ENCODE assay signal across 20 cellular contexts in genomic region chr7:39921505-39922250, GRCh38. TPM values are rescaled to one million over a fixed set of nuclear protein-coding genes. Genes with fewer than 3 reads are reported as not detected.
DNase-seq lines count a peak whose midpoint lies in the region; ATAC-seq and FAIRE-seq lines count a peak whose summit lies in the region.
"Had no signal": no experiment of that assay in that cellular context is flagged by ENCODE, and none has a peak within 500 bp of the region (broad histone marks: within the 10 kb centered on the region; RNA-seq: fewer than 3 reads in every experiment).

No MANE protein-coding gene starts in this region.

- H3K9ac ChIP-seq in HUES48 (ENCODE audit: low read depth, low read length) (no peak overlapping the region), skeletal muscle tissue (ENCODE audit: low read depth in 1 of 3, low read length in 3 of 3) (peak overlapping the region in 1 of 3 donors; percentile 23)

- peaks cover 8% of the 10 kb centered on the region; the same call in 1 of the 2 replicates for H3K4me1 ChIP-seq in HUES48 (ENCODE audit: control insufficient read depth, insufficient read depth, low read length)
- peaks cover 0 to 5% (median 0%) of the 10 kb centered on the region in 3 donors for H3K4me1 ChIP-seq in skeletal muscle tissue (ENCODE audit: control insufficient read depth in 3 of 3, insufficient read depth in 3 of 3, low read length in 3 of 3)
- H3K4me1 ChIP-seq: testis had no signal

- peak overlapping the region; percentile 54 for H3K27ac ChIP-seq in HUES48 (ENCODE audit: low read depth, low read length)
- peak overlapping the region; percentile 38 for H3K27ac ChIP-seq in skeletal muscle tissue (ENCODE audit: low read depth, low read length)
- H3K27ac ChIP-seq: epithelial cell of prostate, testis had no signal

- H3K9me3 ChIP-seq in HUES48 (ENCODE audit: control insufficient read depth, insufficient read depth, low read length) = no peaks in the 10 kb centered on the region
- H3K9me3 ChIP-seq in skeletal muscle tissue (ENCODE audit: control insufficient read depth in 3 of 3, low read length in 3 of 3) = no peaks in the 10 kb centered on the region
- H3K9me3 ChIP-seq: testis had no signal

- FAIRE-seq in frontal cortex (lab: Jason Lieb, UNC) = no peak
- FAIRE-seq: GM18507, TTC549 had no signal

- intact Hi-C loops in Right ventricle myocardium inferior (cut with DNase I) = no loop called here

- H3K4me3 ChIP-seq in HUES48 (ENCODE audit: low read depth, low read length) (no peak overlapping the region), skeletal muscle tissue (ENCODE audit: low read length in 3 of 3) (peak overlapping the region; percentile 7 to 52 (median 19))
- H3K4me3 ChIP-seq: testis had no signal

- no peaks in the 10 kb centered on the region for H3K36me3 ChIP-seq in HUES48 (ENCODE audit: control insufficient read depth, insufficient read depth, low read length)
- H3K36me3 ChIP-seq in skeletal muscle tissue (ENCODE audit: control insufficient read depth in 3 of 3, insufficient read depth in 3 of 3, low read length in 3 of 3) = no peaks in the 10 kb centered on the region

- ATAC-seq in Right ventricle myocardium inferior = no peak
- ATAC-seq in GM18519 (IDR thresholded peaks at IDR 0.05; ENCODE audit: low FRiP score, unreplicated experiment) = no peak
- ATAC-seq: activated T-cell treated with anti-CD3 and anti-CD28 coated beads, Interleukin-2, amount 50 U/mL, for 72 hours; naive thymus-derived CD8-positive, alpha-beta T cell; stimulated activated memory B cell treated with anti-CD40 and anti-IgM and Interleukin-4, amounts not matched to agents 10 μg/mL and 1 μg/mL and 100 μg/mL, for 72 hours had no signal

- H3K27me3 ChIP-seq in HUES48 (ENCODE audit: control insufficient read depth, insufficient read depth, low read length) = no peaks in the 10 kb centered on the region
- H3K27me3 ChIP-seq in skeletal muscle tissue (ENCODE audit: control insufficient read depth in 3 of 3, insufficient read depth in 3 of 3, low read length in 3 of 3) = no peaks in the 10 kb centered on the region
- H3K27me3 ChIP-seq: testis had no signal

- DNase-seq in amniotic epithelial cell (ENCODE audit: low read depth) = peak; percentile 37
- DNase-seq in left kidney (ENCODE audit: low read depth, low spot score) = peak; percentile 10
- no peak for DNase-seq in Right ventricle myocardium inferior (ENCODE audit: missing footprints)
- DNase-seq in foreskin melanocyte = no peak
- no peak for DNase-seq in frontal cortex (ENCODE audit: low spot score in 2 of 2)
- DNase-seq: activated CD4-positive, alpha-beta T cell treated with anti-CD3 and anti-CD28 coated beads for 4 hours; activated T-cell treated with anti-CD3 and anti-CD28 coated beads, Interleukin-2, amount 50 U/mL, for 72 hours; MM.1S; naive thymus-derived CD8-positive, alpha-beta T cell; NCI-H748 treated with DMSO at 0.1 percent for 48 hours; SHP77; stimulated activated CD4-positive, alpha-beta T cell treated with anti-CD3 and anti-CD28 coated beads, Interleukin-2, amount 100 ng/mL, for 24 hours; testis had no signal

RNA-seq across cellular contexts. Expression of gene CDK13, which starts 28.4 kb away (rescaled TPM):
- total RNA-seq in skeletal muscle tissue (81.9 TPM), Right ventricle myocardium inferior (22.6 TPM), frontal cortex (133 TPM)

Comparison
In these comparisons a context has a peak if more than half of its experiments do, and no peak if none do; other contexts are left out.
1. DNase-seq: peak in amniotic epithelial cell (single experiment) and left kidney (single experiment); none in Right ventricle myocardium inferior (single experiment), foreskin melanocyte (single experiment) and frontal cortex (0 of 2).